1 cellular context compared by ENCODE assay signal in genomic region chr19:4624733-4625362, GRCh38.
TF ChIP-seq lines count a peak whose summit lies in the region.

No MANE protein-coding gene starts in this region.

TF ChIP-seq in HepG2, 621 proteins besides CTCF, POLR2A, EP300 and RAD21 (continued from another document and continues in another):
- TF ChIP-seq ZNF609 (CRISPR knock-in tag; IDR thresholded peaks at IDR 0.05; ENCODE audit: borderline replicate concordance), result no peak
- no peak for TF ChIP-seq PPARG (CRISPR knock-in tag; conservative IDR thresholded peaks at IDR 0.05)
- no peak for TF ChIP-seq TIGD3 (CRISPR knock-in tag; IDR thresholded peaks at IDR 0.05; ENCODE audit: borderline replicate concordance)
- no peak for TF ChIP-seq RFX5 (IDR thresholded peaks at IDR 0.05; ENCODE audit: low read depth, low read length)
- TF ChIP-seq MAX (IDR thresholded peaks at IDR 0.05), result peak; percentile 33; the same call in 1 of the 2 replicates
- TF ChIP-seq ZNF160 (CRISPR knock-in tag; IDR thresholded peaks at IDR 0.05), result no peak
- TF ChIP-seq SNRNP70 (IDR thresholded peaks at IDR 0.05; ENCODE audit: low read depth, low read length), result no peak
- TF ChIP-seq ADNP (CRISPR knock-in tag; IDR thresholded peaks at IDR 0.05), result peak; percentile 97
- TF ChIP-seq ZNF788 (CRISPR knock-in tag; IDR thresholded peaks at IDR 0.05; ENCODE audit: borderline replicate concordance), result peak; percentile 28; the same call in 1 of the 2 replicates
- no peak for TF ChIP-seq RERE (CRISPR knock-in tag; IDR thresholded peaks at IDR 0.05; ENCODE audit: low read depth)
- no peak for TF ChIP-seq DR1 (CRISPR knock-in tag; IDR thresholded peaks at IDR 0.05)
- TF ChIP-seq PLRG1 (conservative IDR thresholded peaks at IDR 0.05), result no peak
- TF ChIP-seq ZBTB4 (CRISPR knock-in tag; IDR thresholded peaks at IDR 0.05; ENCODE audit: borderline replicate concordance), result no peak
- TF ChIP-seq AFF4 (CRISPR knock-in tag; IDR thresholded peaks at IDR 0.05), result no peak
- no peak for TF ChIP-seq RFXANK (CRISPR knock-in tag; IDR thresholded peaks at IDR 0.05)
- TF ChIP-seq ZNF513 (CRISPR knock-in tag; conservative IDR thresholded peaks at IDR 0.05), result no peak
- no peak for TF ChIP-seq ZBTB38 (CRISPR knock-in tag; IDR thresholded peaks at IDR 0.05)
- no peak for TF ChIP-seq TCF7 (IDR thresholded peaks at IDR 0.05; ENCODE audit: low read depth)
- TF ChIP-seq MEIS2 (CRISPR knock-in tag; IDR thresholded peaks at IDR 0.05), result no peak
- TF ChIP-seq ZBTB46 (CRISPR knock-in tag; IDR thresholded peaks at IDR 0.05; ENCODE audit: borderline replicate concordance), result no peak
- no peak for TF ChIP-seq CSRNP2 (CRISPR knock-in tag; conservative IDR thresholded peaks at IDR 0.05; ENCODE audit: low read depth)
- no peak for TF ChIP-seq TCF7L2 (IDR thresholded peaks at IDR 0.05; ENCODE audit: low read depth, low read length)
